ENCODE assay signal across 18 cellular contexts in the genomic region with DNA sequence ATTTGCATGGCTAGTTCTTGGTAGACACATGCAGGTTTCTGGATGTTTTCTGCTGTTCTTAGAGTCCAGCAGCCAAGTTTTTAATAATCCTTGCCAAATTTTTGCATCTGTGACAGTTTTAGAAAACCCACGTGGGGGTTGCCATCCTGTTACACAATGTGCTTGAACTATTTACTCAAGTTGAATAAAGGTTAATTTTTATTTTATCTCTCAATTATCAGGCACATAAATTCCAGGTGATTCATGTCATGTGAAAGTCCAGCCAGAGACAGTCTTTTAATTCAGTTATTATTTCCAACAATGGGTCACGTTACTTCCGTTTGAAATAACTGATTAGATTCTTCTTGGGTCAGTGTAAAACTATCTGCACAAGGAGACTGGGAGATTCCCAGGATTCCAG. TPM values are rescaled to one million over a fixed set of nuclear protein-coding genes. Genes with fewer than 3 reads are reported as not detected.
"Had no signal": no experiment of that assay in that cellular context is flagged by ENCODE, and none has a peak within 500 bp of the region (broad histone marks: within the 10 kb centered on the region; RNA-seq: fewer than 3 reads in every experiment).

No MANE protein-coding gene starts in this region.

- H3K27ac ChIP-seq: cardiac muscle cell, dorsolateral prefrontal cortex, thyroid gland had no signal

- H3K4me3 ChIP-seq: cardiac muscle cell, dorsolateral prefrontal cortex, lung, thyroid gland had no signal

- ATAC-seq: T-cell had no signal

- H3K9me3 ChIP-seq: thyroid gland had no signal

- H3K36me3 ChIP-seq: cardiac muscle cell, thyroid gland had no signal

- H3K4me1 Mint-ChIP-seq: activated naive CD8-positive, alpha-beta T cell treated with anti-CD3 and anti-CD28 coated beads, Interleukin-2, amount 10 ng/mL, durations not matched to agents 7 days and 5 days; T-cell had no signal

- H3K9me3 Mint-ChIP-seq: activated naive CD8-positive, alpha-beta T cell treated with anti-CD3 and anti-CD28 coated beads, Interleukin-2, amount 10 ng/mL, durations not matched to agents 7 days and 5 days; endodermal cell; mesothelial cell of epicardium; neural crest cell; T-cell had no signal

- DNase-seq: activated CD4-positive, CD25-positive, alpha-beta regulatory T cell treated with anti-CD3 and anti-CD28 coated beads, Interleukin-2, amount 50 U/mL, for 72 hours; activated naive CD4-positive, alpha-beta T cell; activated naive CD8-positive, alpha-beta T cell treated with anti-CD3 and anti-CD28 coated beads, Interleukin-2, amount 10 ng/mL, durations not matched to agents 7 days and 5 days; aorta; dorsolateral prefrontal cortex; endodermal cell; stimulated activated CD4-positive, alpha-beta T cell treated with anti-CD3 and anti-CD28 coated beads, Interleukin-12 subunit alpha, Interleukin-12 subunit beta, amount 100 ng/mL, for 4 hours; stimulated activated CD4-positive, alpha-beta T cell treated with anti-CD3 and anti-CD28 coated beads, Interleukin-2, amount 100 ng/mL, for 24 hours; T-cell; T1000; thyroid gland had no signal

- H3K27me3 ChIP-seq: cardiac muscle cell, thyroid gland had no signal

- H3K36me3 Mint-ChIP-seq: activated naive CD8-positive, alpha-beta T cell treated with anti-CD3 and anti-CD28 coated beads, Interleukin-2, amount 10 ng/mL, durations not matched to agents 7 days and 5 days; mesothelial cell of epicardium; T-cell had no signal

- H3K4me3 Mint-ChIP-seq: activated naive CD8-positive, alpha-beta T cell treated with anti-CD3 and anti-CD28 coated beads, Interleukin-2, amount 10 ng/mL, durations not matched to agents 7 days and 5 days; endodermal cell; mesothelial cell of epicardium; neural crest cell; T-cell had no signal

- H3K27ac Mint-ChIP-seq: activated naive CD8-positive, alpha-beta T cell treated with anti-CD3 and anti-CD28 coated beads, Interleukin-2, amount 10 ng/mL, durations not matched to agents 7 days and 5 days; endodermal cell; mesothelial cell of epicardium; T-cell had no signal

RNA-seq across cellular contexts. Expression of a gene that starts 15.7 kb away (rescaled TPM):
- total RNA-seq: activated CD8-positive, alpha-beta memory T cell treated with anti-CD3 and anti-CD28 coated beads for 36 hours; activated naive CD8-positive, alpha-beta T cell treated with anti-CD3 and anti-CD28 coated beads, Interleukin-2, amount 10 ng/mL, durations not matched to agents 7 days and 5 days; fibroblast of villous mesenchyme; T-cell had no signal
- polyA plus RNA-seq: urinary bladder had no signal
